Comparison of ENCODE assay signal across 8 cellular contexts in genomic region chr9:98775831-98776441, GRCh38. TPM values are rescaled to one million over a fixed set of nuclear protein-coding genes. Genes with fewer than 3 reads are reported as not detected.
A peak's percentile ranks its signal among the peaks of the same experiment; 100 is the strongest.
DNase-seq lines count a peak whose midpoint lies in the region; ATAC-seq and TF ChIP-seq lines count a peak whose summit lies in the region.

No MANE protein-coding gene starts in this region.

- H3K27ac ChIP-seq in esophagus muscularis mucosa (replicated peaks in 1 of 4) = no peak overlapping the region

- H3K4me1 Mint-ChIP-seq in T-helper 17 cell (peaks cover 2% of the 10 kb centered on the region), nephron progenitor cell (peaks cover 6% of the 10 kb centered on the region)

- H3K4me3 ChIP-seq in esophagus muscularis mucosa = no peak overlapping the region

- H3K4me3 Mint-ChIP-seq in T-helper 17 cell (no peak overlapping the region), nephron progenitor cell (no peak overlapping the region)

- DNase-seq in Right ventricle myocardium inferior (ENCODE audit: missing footprints) (no peak), cardiac septum (ENCODE audit: low spot score) (no peak), M059J (ENCODE audit: low read depth) (peak; percentile 56), T-helper 17 cell (no peak), esophagus muscularis mucosa (ENCODE audit: extremely low spot score) (no peak), nephron progenitor cell (peak; percentile 69), mucosa of gallbladder (ENCODE audit: low spot score) (no peak)

- no peaks in the 10 kb centered on the region for H3K27me3 Mint-ChIP-seq in T-helper 17 cell
- no peaks in the 10 kb centered on the region for H3K27me3 Mint-ChIP-seq in nephron progenitor cell (ENCODE audit: low read depth, poor library complexity)

- no peak overlapping the region for H3K27ac Mint-ChIP-seq in T-helper 17 cell
- H3K27ac Mint-ChIP-seq in nephron progenitor cell = no peak overlapping the region

- TF ChIP-seq POLR2A in esophagus muscularis mucosa (IDR thresholded peaks at IDR 0.05; ENCODE audit: low read depth) = no peak

- H3K27me3 ChIP-seq in esophagus muscularis mucosa = no peaks in the 10 kb centered on the region

- intact Hi-C loops in Right ventricle myocardium inferior (cut with DNase I) (loop anchor here (1.0 kb wide), 1 partner anchor 461 kb away; no protein-coding TSS in a partner anchor), cardiac septum (cut with DNase I) (loop anchor here (2.0 kb wide), 1 partner anchor 461 kb away; no protein-coding TSS in a partner anchor), esophagus muscularis mucosa (cut with DNase I) (loop anchor here (2.0 kb wide), 1 partner anchor 459 kb away; no protein-coding TSS in a partner anchor)

- ATAC-seq in Right ventricle myocardium inferior (peak; percentile 31), T-helper 17 cell (peak; percentile 51), HG02798 (IDR thresholded peaks at IDR 0.05; ENCODE audit: poor library complexity, unreplicated experiment) (no peak)

- 36% methylated on average over 8 of the region's 8 CpGs for WGBS in esophagus muscularis mucosa

- H3K9me3 ChIP-seq in T-helper 17 cell (ENCODE audit: control insufficient read depth, low read length, poor library complexity, severe bottlenecking) (no peaks in the 10 kb centered on the region), esophagus muscularis mucosa (no peaks in the 10 kb centered on the region)

- no peak for TF ChIP-seq EP300 in esophagus muscularis mucosa (IDR thresholded peaks at IDR 0.05)

- H3K36me3 ChIP-seq in esophagus muscularis mucosa = peaks cover 21 to 81% (median 43%) of the 10 kb centered on the region in 4 donors

- H3K9me3 Mint-ChIP-seq in nephron progenitor cell = no peaks in the 10 kb centered on the region

- peaks cover 13% of the 10 kb centered on the region for H3K36me3 Mint-ChIP-seq in T-helper 17 cell (ENCODE audit: low read depth)
- peaks cover 45% of the 10 kb centered on the region for H3K36me3 Mint-ChIP-seq in nephron progenitor cell (ENCODE audit: low read depth)

- no peaks in the 10 kb centered on the region for H3K4me1 ChIP-seq in esophagus muscularis mucosa

- TF ChIP-seq CTCF in esophagus muscularis mucosa (IDR thresholded peaks at IDR 0.05) = peak; percentile 44 to 61 (median 52)
- TF ChIP-seq CTCF in nephron progenitor cell (IDR thresholded peaks at IDR 0.05) = peak; percentile 70

RNA-seq across cellular contexts. Expression of gene ANKS6, which starts 20.4 kb away (rescaled TPM):
- total RNA-seq in Right ventricle myocardium inferior = 4.4 TPM
- total RNA-seq in cardiac septum = 7.6 TPM
- 4.4 and 14.2 TPM in 2 replicates for total RNA-seq in M059J (2014; rRNA removed; shearing (Covaris generic))
- 10 to 100 TPM in 1 of 2 donors, 1 to 10 TPM in 1; 9.6 to 10.0 TPM for total RNA-seq in T-helper 17 cell
- total RNA-seq in esophagus muscularis mucosa = 10 to 100 TPM; 15.8 to 31.4 (median 23.6) TPM
- 22.6 TPM for total RNA-seq in mucosa of gallbladder

RNA-seq across cellular contexts. Expression of gene GALNT12, which starts 31.5 kb away (rescaled TPM):
- total RNA-seq in Right ventricle myocardium inferior (0.54 TPM), cardiac septum (0.38 TPM), T-helper 17 cell (10 to 100 TPM; 10.2 to 11.3 TPM), esophagus muscularis mucosa (10 to 100 TPM; 12.4 to 22.4 (median 16.2) TPM), mucosa of gallbladder (28.6 TPM)
- total RNA-seq in M059J (2014; rRNA removed; shearing (Covaris generic)) = 0.76 and 0.81 TPM in 2 replicates

Comparison
In these comparisons a context has a peak if more than half of its experiments do, and no peak if none do; other contexts are left out.
1. DNase-seq: peak in M059J (single experiment) and nephron progenitor cell (single experiment); none in Right ventricle myocardium inferior (single experiment), cardiac septum (single experiment), T-helper 17 cell (0 of 3), esophagus muscularis mucosa (single experiment) and mucosa of gallbladder (single experiment).